18 cellular contexts compared by ENCODE assay signal in genomic region chr19:5112175-5112574, GRCh38.
A peak's percentile ranks its signal among the peaks of the same experiment; 100 is the strongest.
DNase-seq lines count a peak whose midpoint lies in the region; ATAC-seq, FAIRE-seq and TF ChIP-seq lines count a peak whose summit lies in the region.
"Had no signal": no experiment of that assay in that cellular context is flagged by ENCODE, and none has a peak within 500 bp of the region (broad histone marks: within the 10 kb centered on the region; RNA-seq: fewer than 3 reads in every experiment).

No MANE protein-coding gene starts in this region.

- H3K9me3 ChIP-seq in HepG2 (ENCODE audit: low read length) = no peaks in the 10 kb centered on the region
- H3K9me3 ChIP-seq in right lobe of liver = no peaks in the 10 kb centered on the region
- no peaks in the 10 kb centered on the region for H3K9me3 ChIP-seq in astrocyte (ENCODE audit: insufficient read depth, low read depth, low read length)
- H3K9me3 ChIP-seq in mesodermal cell (ENCODE audit: control insufficient read depth, low read length) = peaks cover 6% of the 10 kb centered on the region
- no peaks in the 10 kb centered on the region for H3K9me3 ChIP-seq in gastroesophageal sphincter
- H3K9me3 ChIP-seq in OCI-LY7 (ENCODE audit: low read length) = no peaks in the 10 kb centered on the region
- H3K9me3 ChIP-seq: Peyer's patch had no signal

- H3K9me3 Mint-ChIP-seq in astrocyte (ENCODE audit: unreplicated experiment) = peaks cover 5% of the 10 kb centered on the region

- CTCF ChIA-PET in HepG2 (lab: Yijun Ruan, JAX; ENCODE audit: low intra/inter-chr PET ratio, low total read pairs) (no interaction called here), OCI-LY7 (lab: Charles Lee; ENCODE audit: unreplicated experiment) (no interaction called here)

- no peak for TF ChIP-seq RAD21 in HepG2 (CRISPR knock-in tag; IDR thresholded peaks at IDR 0.05)

- peaks cover 10% of the 10 kb centered on the region for H3K4me1 Mint-ChIP-seq in astrocyte (ENCODE audit: low read depth, unreplicated experiment)
- H3K4me1 Mint-ChIP-seq: CD4-positive, alpha-beta memory T cell had no signal

- in situ Hi-C loops in HepG2 (cut with HindIII; ENCODE audit: extremely low pct_ligation_motif_present, low pct_unique_long_range_greater_than_20kb) = no loop called here

- H4K20me1 ChIP-seq in HepG2 (ENCODE audit: insufficient read depth, low read length) (no peaks in the 10 kb centered on the region), astrocyte (ENCODE audit: insufficient read depth, low read length) (no peaks in the 10 kb centered on the region), OCI-LY7 (ENCODE audit: insufficient read depth, low read length) (no peaks in the 10 kb centered on the region)

- H3K4me3 ChIP-seq in HepG2 (replicated peaks in 1 of 3; ENCODE audit: insufficient read depth in 1 of 3, low read depth in 2 of 3, low read length in 3 of 3) = no peak overlapping the region
- H3K4me3 ChIP-seq in right lobe of liver = no peak overlapping the region
- H3K4me3 ChIP-seq in astrocyte (ENCODE audit: insufficient read depth, low read depth, low read length) = no peak overlapping the region
- no peak overlapping the region for H3K4me3 ChIP-seq in mesodermal cell (ENCODE audit: extremely low read depth, insufficient read depth, low read length, poor library complexity, severe bottlenecking)
- H3K4me3 ChIP-seq in gastroesophageal sphincter = no peak overlapping the region
- no peak overlapping the region for H3K4me3 ChIP-seq in OCI-LY7 (ENCODE audit: low read depth, low read length, poor library complexity, severe bottlenecking)
- H3K4me3 ChIP-seq: Peyer's patch had no signal

- FAIRE-seq in HepG2 (lab: Jason Lieb, UNC) (no peak), astrocyte (lab: Jason Lieb, UNC) (no peak)

- H3K4me1 ChIP-seq in HepG2 (ENCODE audit: insufficient read depth, low read length) (peaks cover 21% of the 10 kb centered on the region), right lobe of liver (peaks cover 0 to 21% (median 10%) of the 10 kb centered on the region in 4 donors), astrocyte (ENCODE audit: insufficient read depth, low read length) (peaks cover 24% of the 10 kb centered on the region), mesodermal cell (ENCODE audit: control insufficient read depth, insufficient read depth, low read length, poor library complexity, severe bottlenecking) (peaks cover 19% of the 10 kb centered on the region), gastroesophageal sphincter (peaks cover 0 to 7% (median 0%) of the 10 kb centered on the region in 3 donors), OCI-LY7 (ENCODE audit: insufficient read depth, low read length, poor library complexity, severe bottlenecking) (no peaks in the 10 kb centered on the region)
- H3K4me1 ChIP-seq: Peyer's patch had no signal

- H3K27ac ChIP-seq in HepG2 (ENCODE audit: extremely low read length, insufficient read depth, low read length) (no peak overlapping the region), right lobe of liver (no peak overlapping the region), astrocyte (ENCODE audit: low read depth, low read length) (peak overlapping the region; percentile 48), mesodermal cell (ENCODE audit: low read depth, low read length, severe bottlenecking) (peak overlapping the region; percentile 43), gastroesophageal sphincter (no peak overlapping the region), OCI-LY7 (ENCODE audit: low read depth, low read length, poor library complexity, severe bottlenecking) (no peak overlapping the region)
- H3K27ac ChIP-seq: Peyer's patch had no signal

- no peak overlapping the region for H3K4me3 Mint-ChIP-seq in astrocyte (ENCODE audit: unreplicated experiment)
- H3K4me3 Mint-ChIP-seq: CD4-positive, alpha-beta memory T cell had no signal

- H3K36me3 Mint-ChIP-seq in astrocyte (ENCODE audit: low read depth, unreplicated experiment) = peaks cover 10% of the 10 kb centered on the region

- POLR2A ChIA-PET in HepG2 (lab: Yijun Ruan, JAX) (no interaction called here), OCI-LY7 (lab: Charles Lee) (no interaction called here)

- DNase-seq in HepG2 (ENCODE audit: low spot score) = no peak
- DNase-seq in right lobe of liver = no peak
- no peak for DNase-seq in astrocyte (ENCODE audit: low read depth)
- no peak for DNase-seq in OCI-LY7 (ENCODE audit: low spot score)
- no peak for DNase-seq in NCI-H1092 (lab: John Stamatoyannopoulos, UW)
- DNase-seq: 8988T, Calu3, DMS53, NCI-H1417, NCI-H187 treated with DMSO at 0.1 percent for 48 hours, NCI-H524, Peyer's patch, SHP77 had no signal

- H3K9me2 ChIP-seq in OCI-LY7 (ENCODE audit: insufficient read depth, low read length) = no peaks in the 10 kb centered on the region

- ATAC-seq in HepG2 (peak; percentile 12; the same call in 1 of the 3 replicates), right lobe of liver (no peak), gastroesophageal sphincter (no peak), HG03108 (IDR thresholded peaks at IDR 0.05; ENCODE audit: unreplicated experiment) (no peak)
- ATAC-seq: SK-N-SH treated with all-trans-retinoic acid at 6 μM for 48 hours had no signal

- no peaks in the 10 kb centered on the region; a peak in 1 of 5 replicates for H3K27me3 ChIP-seq in HepG2 (ENCODE audit: control insufficient read depth in 1 of 2, insufficient read depth in 2 of 2, low read length in 2 of 2)
- H3K27me3 ChIP-seq in right lobe of liver = no peaks in the 10 kb centered on the region
- H3K27me3 ChIP-seq in astrocyte (ENCODE audit: insufficient read depth, low read length) = no peaks in the 10 kb centered on the region
- no peaks in the 10 kb centered on the region for H3K27me3 ChIP-seq in gastroesophageal sphincter
- H3K27me3 ChIP-seq: Peyer's patch had no signal

- no peak overlapping the region for H3K4me2 ChIP-seq in HepG2 (ENCODE audit: low read depth, low read length)
- H3K4me2 ChIP-seq in astrocyte (ENCODE audit: low read length) = peak overlapping the region; percentile 76
- H3K4me2 ChIP-seq in OCI-LY7 (ENCODE audit: low read length) = no peak overlapping the region

- H3K79me2 ChIP-seq in HepG2 (ENCODE audit: insufficient read depth, low read length) (no peaks in the 10 kb centered on the region), astrocyte (ENCODE audit: insufficient read depth, low read length) (no peaks in the 10 kb centered on the region), OCI-LY7 (ENCODE audit: insufficient read depth, low read depth, low read length) (no peaks in the 10 kb centered on the region)

- TF ChIP-seq EP300 in HepG2 (IDR thresholded peaks at IDR 0.05; ENCODE audit: low read depth in 2 of 2, low read length in 2 of 2) (no peak), HepG2 (CRISPR knock-in tag; IDR thresholded peaks at IDR 0.05; ENCODE audit: borderline replicate concordance) (no peak), gastroesophageal sphincter (IDR thresholded peaks at IDR 0.05) (no peak)

- H3K36me3 ChIP-seq in HepG2 (replicated peaks in 1 of 2; ENCODE audit: control insufficient read depth in 1 of 2, insufficient read depth in 2 of 2, low read length in 2 of 2) = peaks cover 4 to 24% of the 10 kb centered on the region in 2 experiments; a peak in 3 of 5 replicates
- H3K36me3 ChIP-seq in right lobe of liver = peaks cover 0 to 15% (median 0%) of the 10 kb centered on the region in 4 donors
- H3K36me3 ChIP-seq in astrocyte (ENCODE audit: insufficient read depth, low read length) = no peaks in the 10 kb centered on the region
- peaks cover 47% of the 10 kb centered on the region for H3K36me3 ChIP-seq in mesodermal cell (ENCODE audit: control insufficient read depth, insufficient read depth, low read length)
- H3K36me3 ChIP-seq in gastroesophageal sphincter = peaks cover 0 to 99% of the 10 kb centered on the region in 2 donors
- no peaks in the 10 kb centered on the region for H3K36me3 ChIP-seq in OCI-LY7 (ENCODE audit: insufficient read depth, low read length)

- BruUV-seq in HepG2 (replicated peaks; lab: Mats Ljungman, UMichigan) (no TSS peak), OCI-LY7 (replicated peaks; lab: Mats Ljungman, UMichigan) (no TSS peak)

- no peak overlapping the region for H2AFZ ChIP-seq in HepG2 (ENCODE audit: low read length)
- no peak overlapping the region for H2AFZ ChIP-seq in astrocyte (ENCODE audit: low read depth, low read length)
- no peak overlapping the region for H2AFZ ChIP-seq in OCI-LY7 (ENCODE audit: low read length)

- WGBS in HepG2 (ENCODE audit: low lambda C conversion rate) = 78% methylated on average over 6 of the region's 6 CpGs
- WGBS in right lobe of liver (ENCODE audit: insufficient coverage, low coverage, low lambda C conversion rate, missing lambda C conversion rate) = 29% methylated on average over 1 of the region's 6 CpGs
- 68 to 73% methylated on average over 5 of the region's 6 CpGs for WGBS in mesodermal cell (ENCODE audit: insufficient coverage in 2 of 2), 2 experiments
- 80 to 100% methylated on average over 1 of the region's 6 CpGs for WGBS in gastroesophageal sphincter (ENCODE audit: low coverage in 1 of 2), 2 donors

- no peak overlapping the region for H3K27ac Mint-ChIP-seq in astrocyte (ENCODE audit: unreplicated experiment)

- H3K9ac ChIP-seq in HepG2 (ENCODE audit: insufficient read depth, low read depth, low read length) (no peak overlapping the region), astrocyte (ENCODE audit: low read length) (peak overlapping the region; percentile 67)

- TF ChIP-seq POLR2A in HepG2 (IDR thresholded peaks at IDR 0.05; ENCODE audit: insufficient read depth in 1 of 2, low read depth in 2 of 2, low read length in 2 of 2) (no peak), right lobe of liver (IDR thresholded peaks at IDR 0.05) (no peak), gastroesophageal sphincter (IDR thresholded peaks at IDR 0.05) (no peak)

- intact Hi-C loops in HepG2 (cut with micrococcal nuclease; ENCODE audit: unreplicated experiment) (no loop called here), right lobe of liver (cut with DNase I) (no loop called here), OCI-LY7 (cut with micrococcal nuclease; ENCODE audit: unreplicated experiment) (no loop called here)

- TF ChIP-seq CTCF in HepG2 (CRISPR knock-in tag; IDR thresholded peaks at IDR 0.05) = no peak
- TF ChIP-seq CTCF in right lobe of liver (IDR thresholded peaks at IDR 0.05) = no peak
- no peak for TF ChIP-seq CTCF in astrocyte (IDR thresholded peaks at IDR 0.05; ENCODE audit: insufficient read depth, low read depth, low read length)
- no peak for TF ChIP-seq CTCF in gastroesophageal sphincter (IDR thresholded peaks at IDR 0.05)
- TF ChIP-seq CTCF in OCI-LY7 (conservative IDR thresholded peaks at IDR 0.05; ENCODE audit: low read length) = no peak

- H3K27me3 Mint-ChIP-seq in astrocyte (ENCODE audit: low read depth, unreplicated experiment) = no peaks in the 10 kb centered on the region
- H3K27me3 Mint-ChIP-seq: CD4-positive, alpha-beta memory T cell had no signal

TF ChIP-seq in HepG2, 621 proteins besides CTCF, POLR2A, EP300 and RAD21 (continues in another document):
- TF ChIP-seq ZNF24 (IDR thresholded peaks at IDR 0.05) (no peak), ELF3 (CRISPR knock-in tag; IDR thresholded peaks at IDR 0.05) (no peak), ZNF776 (CRISPR knock-in tag; IDR thresholded peaks at IDR 0.05) (no peak)

Comparison
In these comparisons a context has a peak if more than half of its experiments do, and no peak if none do; other contexts are left out.
1. H3K27ac ChIP-seq: peak in astrocyte (single experiment) and mesodermal cell (single experiment); none in HepG2 (single experiment), right lobe of liver (0 of 3), gastroesophageal sphincter (0 of 4) and OCI-LY7 (single experiment).